Comparison of ENCODE assay signal across 8 cellular contexts in the genomic region with DNA sequence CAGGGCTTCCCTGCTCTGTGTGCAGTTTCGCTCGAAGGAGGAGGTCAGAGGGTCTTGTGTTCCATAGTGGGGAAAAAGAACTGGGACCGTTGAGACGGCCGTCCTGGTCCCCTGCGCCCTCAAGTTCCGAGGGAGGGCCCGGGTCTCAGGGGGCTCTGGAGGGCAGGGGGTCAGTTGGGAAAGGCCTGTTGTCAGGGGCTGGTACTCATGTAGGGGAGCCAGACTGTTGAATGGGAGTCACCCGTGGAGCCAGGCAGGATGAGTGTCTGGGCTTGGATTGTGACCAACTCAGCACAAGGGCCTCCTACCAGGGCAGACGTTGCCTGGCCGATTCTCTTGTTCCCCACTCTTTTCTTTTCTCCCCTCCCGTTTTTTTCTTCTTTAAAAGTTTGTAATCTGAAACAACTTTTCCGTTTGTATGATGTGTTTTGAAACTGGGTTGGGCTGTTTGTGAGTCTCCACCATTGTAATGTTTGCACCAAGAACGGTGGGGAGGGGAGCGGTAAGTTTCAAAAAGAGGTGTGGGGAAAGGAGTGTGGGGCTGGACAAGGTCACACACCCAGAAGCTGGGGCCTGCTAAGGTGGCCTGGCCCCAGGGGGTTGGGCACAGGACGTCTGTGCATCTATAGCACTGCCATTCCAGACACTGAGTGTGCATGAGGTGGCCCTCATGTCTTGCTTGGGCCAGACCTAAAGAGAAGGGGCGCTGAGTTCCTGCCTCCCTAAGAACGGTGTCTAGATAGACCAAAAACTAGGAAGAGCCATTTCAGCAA. TPM values are rescaled to one million over a fixed set of nuclear protein-coding genes. Genes with fewer than 3 reads are reported as not detected.
DNase-seq lines count a peak whose midpoint lies in the region; ATAC-seq and TF ChIP-seq lines count a peak whose summit lies in the region.

No MANE protein-coding gene starts in this region.

- H3K27me3 ChIP-seq in lung (ENCODE audit: control insufficient read depth, insufficient read depth) (no peaks in the 10 kb centered on the region), testis (no peaks in the 10 kb centered on the region)

- no peak for TF ChIP-seq POLR2A in testis (IDR thresholded peaks at IDR 0.05)

- DNase-seq in activated CD4-positive, CD25-positive, alpha-beta regulatory T cell treated with anti-CD3 and anti-CD28 coated beads, Interleukin-2, amount 50 U/mL, for 72 hours, result no peak
- DNase-seq in SW480 (ENCODE audit: low spot score), result peak; percentile 45
- peak; percentile 56 for DNase-seq in lung (ENCODE audit: low spot score)
- DNase-seq in testis, result peak; percentile 66
- no peak for DNase-seq in activated gamma-delta T cell treated with Interleukin-2 at 50 U/mL for 16 hours
- no peak for DNase-seq in NCI-H1436 (lab: John Stamatoyannopoulos, UW)

- peak; percentile 8 to 12 for ATAC-seq in activated CD4-positive, CD25-positive, alpha-beta regulatory T cell treated with anti-CD3 and anti-CD28 coated beads, Interleukin-2, amount 50 U/mL, for 24 hours
- ATAC-seq in lung (ENCODE audit: insufficient read depth, low FRiP score), result peak; percentile 51

- H3K27ac ChIP-seq in lung (ENCODE audit: low read depth in 1 of 2, low read length in 1 of 2), result peak overlapping the region; percentile 78 to 91
- H3K27ac ChIP-seq in testis, result peak overlapping the region; percentile 51 to 85

- peaks cover 38% of the 10 kb centered on the region for H3K36me3 Mint-ChIP-seq in dendritic cell treated with granulocyte-macrophage colony-stimulating factor and Interleukin-4, amounts not matched to agents 40 ng/mL and 50 ng/mL, for 4 days (ENCODE audit: low read depth)

- no peak for TF ChIP-seq CTCF in lung (IDR thresholded peaks at IDR 0.05; ENCODE audit: control extremely low read depth, extremely low read depth)
- TF ChIP-seq CTCF in testis (IDR thresholded peaks at IDR 0.05), result no peak

- peak overlapping the region; percentile 98 for H3K4me3 ChIP-seq in lung
- H3K4me3 ChIP-seq in testis, result peak overlapping the region; percentile 73 to 74

- peaks cover 60% of the 10 kb centered on the region for H3K4me1 Mint-ChIP-seq in dendritic cell treated with granulocyte-macrophage colony-stimulating factor and Interleukin-4, amounts not matched to agents 40 ng/mL and 50 ng/mL, for 4 days (ENCODE audit: low read depth)

- H3K36me3 ChIP-seq in lung (ENCODE audit: control insufficient read depth in 2 of 2, insufficient read depth in 2 of 2, low read length in 2 of 2) (no peaks in the 10 kb centered on the region), testis (ENCODE audit: low read depth, missing control alignments) (no peaks in the 10 kb centered on the region)

- WGBS in lung, 2 donors, result 18 to 21% methylated on average over 18 of the region's 18 CpGs
- WGBS in testis, 2 donors, result 15 to 22% methylated on average over 18 of the region's 18 CpGs

- no peaks in the 10 kb centered on the region for H3K27me3 Mint-ChIP-seq in dendritic cell treated with granulocyte-macrophage colony-stimulating factor and Interleukin-4, amounts not matched to agents 40 ng/mL and 50 ng/mL, for 4 days

- peak overlapping the region; percentile 98 for H3K27ac Mint-ChIP-seq in dendritic cell treated with granulocyte-macrophage colony-stimulating factor and Interleukin-4, amounts not matched to agents 40 ng/mL and 50 ng/mL, for 4 days

- no peaks in the 10 kb centered on the region for H3K9me3 Mint-ChIP-seq in dendritic cell treated with granulocyte-macrophage colony-stimulating factor and Interleukin-4, amounts not matched to agents 40 ng/mL and 50 ng/mL, for 4 days

- intact Hi-C loops in dendritic cell treated with granulocyte-macrophage colony-stimulating factor and Interleukin-4, amounts not matched to agents 40 ng/mL and 50 ng/mL, for 4 days (cut with micrococcal nuclease), result loop anchor here (10.0 kb wide), 1 partner anchor 182 kb away; the partner anchor contains the start of gene DYNC1LI1
- intact Hi-C loops in testis (cut with DNase I; ENCODE audit: low total_unique reads), result no loop called here

- H3K4me3 Mint-ChIP-seq in dendritic cell treated with granulocyte-macrophage colony-stimulating factor and Interleukin-4, amounts not matched to agents 40 ng/mL and 50 ng/mL, for 4 days, result peak overlapping the region; percentile 98

- H3K9me3 ChIP-seq in lung (ENCODE audit: control insufficient read depth in 2 of 2, insufficient read depth in 1 of 2, low read length in 1 of 2) (no peaks in the 10 kb centered on the region), testis (no peaks in the 10 kb centered on the region)

- H3K4me1 ChIP-seq in lung (ENCODE audit: control insufficient read depth in 2 of 2, insufficient read depth in 2 of 2, low read length in 2 of 2) (peaks cover 0 to 8% of the 10 kb centered on the region in 2 donors), testis (peaks cover 7% of the 10 kb centered on the region)

RNA-seq across cellular contexts. Expression of gene CMTM7, which starts 1.1 kb away (rescaled TPM):
- total RNA-seq in lung, result 10 to 100 TPM; 41.6 to 46.0 TPM
- 10 to 100 TPM; 33.1 to 46.8 TPM for polyA plus RNA-seq in lung
- 10 to 100 TPM; 19.7 to 40.9 TPM for total RNA-seq in testis
- polyA plus RNA-seq in testis (ENCODE audit: insufficient read depth, low read depth, low replicate concordance), result 15.0 TPM

Comparison
In these comparisons a context has a peak if more than half of its experiments do, and no peak if none do; other contexts are left out.
1. DNase-seq: peak in SW480 (single experiment), lung (single experiment) and testis (single experiment); none in activated CD4-positive, CD25-positive, alpha-beta regulatory T cell treated with anti-CD3 and anti-CD28 coated beads, Interleukin-2, amount 50 U/mL, for 72 hours (single experiment), activated gamma-delta T cell treated with Interleukin-2 at 50 U/mL for 16 hours (single experiment) and NCI-H1436 (single experiment).